Comparison of ENCODE assay signal across 10 cellular contexts in genomic region chr12:106974525-106974924, GRCh38.
DNase-seq lines count a peak whose midpoint lies in the region; ATAC-seq and TF ChIP-seq lines count a peak whose summit lies in the region.
"Had no signal": no experiment of that assay in that cellular context is flagged by ENCODE, and none has a peak within 500 bp of the region (broad histone marks: within the 10 kb centered on the region; RNA-seq: fewer than 3 reads in every experiment).

No MANE protein-coding gene starts in this region.

- H3K4me3 Mint-ChIP-seq in stimulated activated memory B cell treated with anti-CD40 and anti-IgM and Interleukin-4, amounts not matched to agents 10 μg/mL and 1 μg/mL and 100 μg/mL, for 72 hours = no peak overlapping the region

- H3K9me3 Mint-ChIP-seq in stimulated activated memory B cell treated with anti-CD40 and anti-IgM and Interleukin-4, amounts not matched to agents 10 μg/mL and 1 μg/mL and 100 μg/mL, for 72 hours = no peaks in the 10 kb centered on the region

- H3F3A ChIP-seq in SU-DHL-6 (ENCODE audit: insufficient read depth) = no peaks in the 10 kb centered on the region

- H4K20me1 ChIP-seq in SU-DHL-6 (ENCODE audit: low read depth, low read length) = no peaks in the 10 kb centered on the region

- in situ Hi-C loops in HAP-1 (cut with MboI; ENCODE audit: low sequenced_read_pairs) = no loop called here

- H3K4me1 ChIP-seq in HAP-1 = peaks cover 11% of the 10 kb centered on the region

- H3K9me3 ChIP-seq in SU-DHL-6 (ENCODE audit: insufficient read depth, low read length) (no peaks in the 10 kb centered on the region), HAP-1 (no peaks in the 10 kb centered on the region)
- H3K9me3 ChIP-seq: A549 had no signal

- no peak overlapping the region for H2AFZ ChIP-seq in SU-DHL-6 (ENCODE audit: low read depth, low read length, severe bottlenecking)

- no peaks in the 10 kb centered on the region for H3K27me3 Mint-ChIP-seq in stimulated activated memory B cell treated with anti-CD40 and anti-IgM and Interleukin-4, amounts not matched to agents 10 μg/mL and 1 μg/mL and 100 μg/mL, for 72 hours

- H3K4me3 ChIP-seq in SU-DHL-6 (ENCODE audit: insufficient read depth, low read length, poor library complexity, severe bottlenecking) = no peak overlapping the region
- no peak overlapping the region for H3K4me3 ChIP-seq in HAP-1
- H3K4me3 ChIP-seq: A549 had no signal

- peak overlapping the region; percentile 13; the same call in 1 of the 2 replicates for H3K9ac ChIP-seq in SU-DHL-6 (ENCODE audit: low read length)

- peaks cover 15% of the 10 kb centered on the region for H3K36me3 Mint-ChIP-seq in stimulated activated memory B cell treated with anti-CD40 and anti-IgM and Interleukin-4, amounts not matched to agents 10 μg/mL and 1 μg/mL and 100 μg/mL, for 72 hours

- H3K4me2 ChIP-seq in SU-DHL-6 (ENCODE audit: low read depth, low read length, poor library complexity, severe bottlenecking) = peak overlapping the region; percentile 46
- H3K4me2 ChIP-seq: A549 had no signal

- TF ChIP-seq CTCF in SU-DHL-6 (IDR thresholded peaks at IDR 0.05; ENCODE audit: insufficient read depth, low read length, poor library complexity, severe bottlenecking) = no peak

- no peaks in the 10 kb centered on the region for H3K9me2 ChIP-seq in SU-DHL-6 (replicated peaks; ENCODE audit: insufficient read depth, low read length)

- H3K4me1 Mint-ChIP-seq in stimulated activated memory B cell treated with anti-CD40 and anti-IgM and Interleukin-4, amounts not matched to agents 10 μg/mL and 1 μg/mL and 100 μg/mL, for 72 hours = peaks cover 25% of the 10 kb centered on the region

- H3K79me2 ChIP-seq in SU-DHL-6 (ENCODE audit: insufficient read depth, low read length) = no peaks in the 10 kb centered on the region; the same call in 1 of the 2 replicates

- H3K27me3 ChIP-seq in SU-DHL-6 (ENCODE audit: low read length) = no peaks in the 10 kb centered on the region
- no peaks in the 10 kb centered on the region for H3K27me3 ChIP-seq in HAP-1 (ENCODE audit: low read depth)

- H3K36me3 ChIP-seq in SU-DHL-6 (ENCODE audit: low read length) (peaks cover 19% of the 10 kb centered on the region; the same call in 1 of the 2 replicates), HAP-1 (replicated peaks) (peaks cover 14% of the 10 kb centered on the region)

- ATAC-seq in HG02763 (IDR thresholded peaks at IDR 0.05; ENCODE audit: unreplicated experiment) = peak; percentile 68
- peak; percentile 73 for ATAC-seq in stimulated activated memory B cell treated with anti-CD40 and anti-IgM and Interleukin-4, amounts not matched to agents 10 μg/mL and 1 μg/mL and 100 μg/mL, for 72 hours

- H3K27ac ChIP-seq in SU-DHL-6 (ENCODE audit: low read depth, low read length) = peak overlapping the region; percentile 58
- H3K27ac ChIP-seq: A549 had no signal

- DNase-seq in NCI-H526 (lab: John Stamatoyannopoulos, UW) = peak; percentile 4 to 8
- no peak for DNase-seq in NCI-H526 treated with DMSO at 0.1 percent for 48 hours (lab: John Stamatoyannopoulos, UW)
- DNase-seq in HAP-1 (ENCODE audit: low spot score in 2 of 2) = no peak
- DNase-seq in NCI-H1930 (lab: John Stamatoyannopoulos, UW) = no peak
- no peak for DNase-seq in NCI-H2227 (lab: John Stamatoyannopoulos, UW; ENCODE audit: unreplicated experiment)
- DNase-seq: activated effector memory CD4-positive, alpha-beta T cell treated with Interleukin-2 at 50 U/mL for 16 hours had no signal

- peak overlapping the region; percentile 17 for H3K27ac Mint-ChIP-seq in stimulated activated memory B cell treated with anti-CD40 and anti-IgM and Interleukin-4, amounts not matched to agents 10 μg/mL and 1 μg/mL and 100 μg/mL, for 72 hours

Comparison
In these comparisons a context has a peak if more than half of its experiments do, and no peak if none do; other contexts are left out.
1. DNase-seq: peak in NCI-H526 (2 of 2); none in NCI-H526 treated with DMSO at 0.1 percent for 48 hours (single experiment), HAP-1 (0 of 2), NCI-H1930 (0 of 2) and NCI-H2227 (single experiment).